1 cellular context compared by ENCODE assay signal in the genomic region with DNA sequence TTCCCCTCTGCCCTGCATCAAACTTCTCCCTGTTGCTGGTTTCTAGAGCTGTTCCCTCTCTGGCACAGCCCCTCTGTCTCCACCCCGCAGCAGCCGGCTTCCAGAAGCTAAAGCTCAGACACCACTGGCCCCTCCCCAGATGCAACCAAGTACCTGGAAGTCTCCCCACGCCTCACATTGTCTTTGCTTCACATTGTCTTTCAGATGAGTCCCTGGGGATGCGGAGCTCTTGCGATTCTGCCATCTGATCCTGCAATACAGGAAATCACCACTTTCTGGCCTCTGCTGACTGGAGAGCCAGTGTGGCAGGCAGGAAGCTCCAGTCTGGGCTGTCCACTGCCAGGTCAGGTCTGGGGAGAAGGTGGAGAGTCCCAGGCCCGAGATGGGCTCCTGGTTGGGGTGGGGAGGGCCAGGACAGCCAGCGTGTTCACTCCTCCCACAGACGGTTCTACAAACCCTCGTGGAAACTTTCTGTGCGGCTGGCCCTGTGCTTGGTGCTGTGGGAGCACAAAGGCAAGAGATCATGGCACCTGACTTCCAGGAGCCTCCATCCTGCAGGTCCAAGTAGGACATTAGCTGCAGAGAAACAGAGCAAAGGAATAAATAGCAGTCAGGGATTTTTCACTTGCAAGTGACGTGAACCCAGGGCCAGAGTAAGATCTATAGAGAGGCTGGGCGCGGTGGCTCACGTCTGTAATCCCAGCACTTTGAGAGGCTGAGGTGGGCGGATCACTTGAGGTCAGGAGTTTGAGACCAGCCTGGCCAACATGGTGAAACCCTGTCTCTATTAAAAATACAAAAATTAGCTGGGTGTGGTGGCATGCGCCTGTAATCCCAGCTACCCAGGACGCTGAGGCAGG.
TF ChIP-seq lines count a peak whose summit lies in the region.

No MANE protein-coding gene starts in this region.

TF ChIP-seq in IMR-90, 13 proteins besides CTCF, POLR2A, EP300 and RAD21:
- TF ChIP-seq MAFK (IDR thresholded peaks at IDR 0.05; ENCODE audit: low read depth, low read length) (no peak), RCOR1 (IDR thresholded peaks at IDR 0.05; ENCODE audit: insufficient replicate concordance, low read length) (no peak), SMC3 (IDR thresholded peaks at IDR 0.05; ENCODE audit: low read depth, low read length) (no peak), FOS (IDR thresholded peaks at IDR 0.05; ENCODE audit: low read depth, low read length) (no peak), MAZ (IDR thresholded peaks at IDR 0.05; ENCODE audit: borderline replicate concordance, low read depth, low read length) (no peak), CEBPB (IDR thresholded peaks at IDR 0.05; ENCODE audit: low read depth, low read length) (no peak)
